ENCODE assay signal across 23 cellular contexts in genomic region chr1:169590932-169591331, GRCh38. TPM values are rescaled to one million over a fixed set of nuclear protein-coding genes. Genes with fewer than 3 reads are reported as not detected.
DNase-seq lines count a peak whose midpoint lies in the region; FAIRE-seq and TF ChIP-seq lines count a peak whose summit lies in the region.
"Had no signal": no experiment of that assay in that cellular context is flagged by ENCODE, and none has a peak within 500 bp of the region (broad histone marks: within the 10 kb centered on the region; RNA-seq: fewer than 3 reads in every experiment).

No MANE protein-coding gene starts in this region.

- in situ Hi-C loops in GM13977 (cut with MboI; ENCODE audit: low pct_unique_long_range_greater_than_20kb, low sequenced_read_pairs, unreplicated experiment), result loop anchor here (25.0 kb wide), 1 partner anchor 221 kb away; no protein-coding TSS in a partner anchor

- TF ChIP-seq RAD21 in Ishikawa (IDR thresholded peaks at IDR 0.05; ENCODE audit: low read depth), result no peak

- no peaks in the 10 kb centered on the region for H3K27me3 ChIP-seq in bronchial epithelial cell (ENCODE audit: control insufficient read depth, insufficient read depth, low read length)
- H3K27me3 ChIP-seq: Peyer's patch had no signal

- TF ChIP-seq EP300 in Ishikawa (IDR thresholded peaks at IDR 0.05; ENCODE audit: borderline replicate concordance), result no peak

- DNase-seq in stimulated activated CD4-positive, alpha-beta T cell treated with anti-CD3 and anti-CD28 coated beads, Interleukin-15, amount 100 ng/mL, for 24 hours, result peak; percentile 35
- no peak for DNase-seq in stimulated activated CD4-positive, alpha-beta T cell treated with anti-CD3 and anti-CD28 coated beads, Interleukin-4, amount 100 ng/mL, for 4 hours
- DNase-seq in ELR (ENCODE audit: low read depth), result peak; percentile 6
- peak; percentile 62 for DNase-seq in bronchial epithelial cell (ENCODE audit: low read depth)
- DNase-seq in GM13977 (ENCODE audit: low spot score), result no peak
- DNase-seq in pons (ENCODE audit: low spot score), result no peak
- no peak for DNase-seq in inferior parietal cortex (ENCODE audit: extremely low spot score)
- DNase-seq: Caco-2; CD4-positive, CD25-positive, alpha-beta regulatory T cell; DND-41; NCI-H1092; NCI-H2029 treated with DMSO at 0.1 percent for 48 hours; NCI-H226; NCI-H510A treated with DMSO at 0.1 percent for 48 hours; NCI-H748 treated with DMSO at 0.1 percent for 48 hours; Peyer's patch had no signal

- TF ChIP-seq CTCF in bronchial epithelial cell (IDR thresholded peaks at IDR 0.05; ENCODE audit: insufficient read depth, low read length, severe bottlenecking) (no peak), GM13977 (IDR thresholded peaks at IDR 0.05; ENCODE audit: extremely low read depth, insufficient read depth, missing control alignments) (no peak)

- no peak for FAIRE-seq in bronchial epithelial cell (lab: Jason Lieb, UNC)
- FAIRE-seq: G401.6, GM12892, GM18507, H1 had no signal

- H3K4me3 ChIP-seq in bronchial epithelial cell (ENCODE audit: low read depth, low read length), result no peak overlapping the region
- H3K4me3 ChIP-seq: Peyer's patch had no signal

- no peaks in the 10 kb centered on the region for H3K36me3 ChIP-seq in bronchial epithelial cell (ENCODE audit: control insufficient read depth, insufficient read depth, low read length)
- H3K36me3 ChIP-seq: Peyer's patch had no signal

TF ChIP-seq in Ishikawa, 13 proteins besides CTCF, POLR2A, EP300 and RAD21:
- no peak for TF ChIP-seq TAF1 (IDR thresholded peaks at IDR 0.05; ENCODE audit: low read depth)
- TF ChIP-seq EGR1 (IDR thresholded peaks at IDR 0.05), result peak; percentile 52
- TF ChIP-seq TCF12 (IDR thresholded peaks at IDR 0.05; ENCODE audit: low read depth), result no peak
TF ChIP-seq in Ishikawa: peak in this region for 1.

RNA-seq across cellular contexts. Expression of gene F5, which starts 4.7 kb away (rescaled TPM):
- total RNA-seq in bronchial epithelial cell, result not detected in 2 replicates
- total RNA-seq: LHCN-M2, SK-MEL-5 had no signal

RNA-seq across cellular contexts. Expression of gene SELP, which starts 39.0 kb away (rescaled TPM):
- not detected in 2 replicates for total RNA-seq in bronchial epithelial cell
- total RNA-seq: Caco-2, H1, LHCN-M2, SK-MEL-5 had no signal

Comparison
In these comparisons a context has a peak if more than half of its experiments do, and no peak if none do; other contexts are left out.
1. DNase-seq: peak in stimulated activated CD4-positive, alpha-beta T cell treated with anti-CD3 and anti-CD28 coated beads, Interleukin-15, amount 100 ng/mL, for 24 hours (single experiment), ELR (single experiment) and bronchial epithelial cell (single experiment); none in stimulated activated CD4-positive, alpha-beta T cell treated with anti-CD3 and anti-CD28 coated beads, Interleukin-4, amount 100 ng/mL, for 4 hours (0 of 2), GM13977 (single experiment), pons (single experiment) and inferior parietal cortex (single experiment).